Comparison of ENCODE assay signal across 8 cellular contexts in genomic region chr2:159249955-159250723, GRCh38. TPM values are rescaled to one million over a fixed set of nuclear protein-coding genes. Genes with fewer than 3 reads are reported as not detected.
DNase-seq lines count a peak whose midpoint lies in the region; ATAC-seq and TF ChIP-seq lines count a peak whose summit lies in the region.

No MANE protein-coding gene starts in this region.

- H3K4me3 ChIP-seq in right cardiac atrium (ENCODE audit: low read length) (peak overlapping the region; percentile 5), subcutaneous abdominal adipose tissue (ENCODE audit: low read depth in 1 of 5, low read length in 5 of 5) (peak overlapping the region in 1 of 5 donors; percentile 36), MM.1S (ENCODE audit: low read length) (no peak overlapping the region)

- no peaks in the 10 kb centered on the region for H3K4me1 Mint-ChIP-seq in WTC11
- peaks cover 7% of the 10 kb centered on the region for H3K4me1 Mint-ChIP-seq in activated T-cell treated with anti-CD3 and anti-CD28 coated beads, Interleukin-2, amount 50 U/mL, for 24 hours (ENCODE audit: low read depth)

- H3K9me3 ChIP-seq in right cardiac atrium (ENCODE audit: control insufficient read depth, low read length) (no peaks in the 10 kb centered on the region), subcutaneous abdominal adipose tissue (ENCODE audit: control insufficient read depth in 5 of 5, low read length in 5 of 5) (peaks cover 0 to 8% (median 2%) of the 10 kb centered on the region in 5 donors), MM.1S (replicated peaks; ENCODE audit: insufficient read depth, low read length) (no peaks in the 10 kb centered on the region)

- peak; percentile 25 for TF ChIP-seq RAD21 in Ishikawa (IDR thresholded peaks at IDR 0.05; ENCODE audit: low read depth)

- 0 out of 2 replicates have a peak overlapping the region, but pooled peaks have one; percentile 33 for H3K27ac Mint-ChIP-seq in WTC11
- no peak overlapping the region for H3K27ac Mint-ChIP-seq in activated T-cell treated with anti-CD3 and anti-CD28 coated beads, Interleukin-2, amount 50 U/mL, for 24 hours

- H3K9me3 Mint-ChIP-seq in WTC11 = peaks cover 8% of the 10 kb centered on the region
- no peaks in the 10 kb centered on the region for H3K9me3 Mint-ChIP-seq in activated T-cell treated with anti-CD3 and anti-CD28 coated beads, Interleukin-2, amount 50 U/mL, for 24 hours

- ATAC-seq in Right ventricle myocardium inferior (peak; percentile 84), WTC11 (no peak), right cardiac atrium (peak; percentile 86 to 88)

- no peak overlapping the region for H2AFZ ChIP-seq in MM.1S (ENCODE audit: low read length)

- intact Hi-C loops in Right ventricle myocardium inferior (cut with DNase I) = no loop called here
- intact Hi-C loops in cardiac septum (cut with DNase I) = no loop called here
- intact Hi-C loops in right cardiac atrium (cut with DNase I) = no loop called here

- H3K4me3 Mint-ChIP-seq in WTC11 = no peak overlapping the region
- H3K4me3 Mint-ChIP-seq in activated T-cell treated with anti-CD3 and anti-CD28 coated beads, Interleukin-2, amount 50 U/mL, for 24 hours = no peak overlapping the region

- WGBS in right cardiac atrium = 33% methylated on average over 8 of the region's 8 CpGs

- H3K9me2 ChIP-seq in MM.1S (replicated peaks; ENCODE audit: insufficient read depth, low read length) = no peaks in the 10 kb centered on the region

- H3K27ac ChIP-seq in right cardiac atrium (ENCODE audit: low read length) = peak overlapping the region; percentile 93
- peak overlapping the region; percentile 51 for H3K27ac ChIP-seq in subcutaneous abdominal adipose tissue (ENCODE audit: low read depth, low read length)
- H3K27ac ChIP-seq in MM.1S (ENCODE audit: low read length) = no peak overlapping the region

- no peaks in the 10 kb centered on the region for H4K20me1 ChIP-seq in MM.1S (ENCODE audit: insufficient read depth, low read length)

- no peaks in the 10 kb centered on the region for H3F3A ChIP-seq in MM.1S (ENCODE audit: insufficient read depth, low read length)

- peaks cover 3% of the 10 kb centered on the region for H3K4me1 ChIP-seq in right cardiac atrium (ENCODE audit: control insufficient read depth, insufficient read depth, low read length)
- peaks cover 0 to 15% (median 12%) of the 10 kb centered on the region in 5 donors for H3K4me1 ChIP-seq in subcutaneous abdominal adipose tissue (ENCODE audit: control insufficient read depth in 5 of 5, insufficient read depth in 5 of 5, low read length in 5 of 5)
- no peaks in the 10 kb centered on the region for H3K4me1 ChIP-seq in MM.1S (ENCODE audit: low read length)

- H3K36me3 Mint-ChIP-seq in WTC11 = peaks cover 14% of the 10 kb centered on the region
- H3K36me3 Mint-ChIP-seq in activated T-cell treated with anti-CD3 and anti-CD28 coated beads, Interleukin-2, amount 50 U/mL, for 24 hours (ENCODE audit: low read depth) = peaks cover 55% of the 10 kb centered on the region

- H3K79me2 ChIP-seq in MM.1S (ENCODE audit: low read length) = no peaks in the 10 kb centered on the region

- H3K27me3 ChIP-seq in right cardiac atrium (ENCODE audit: control insufficient read depth, insufficient read depth) = no peaks in the 10 kb centered on the region
- H3K27me3 ChIP-seq in subcutaneous abdominal adipose tissue (ENCODE audit: control insufficient read depth in 5 of 5, insufficient read depth in 4 of 5, low read length in 5 of 5) = no peaks in the 10 kb centered on the region
- no peaks in the 10 kb centered on the region for H3K27me3 ChIP-seq in MM.1S (replicated peaks; ENCODE audit: insufficient read depth, low read length)

- TF ChIP-seq CTCF in WTC11 (IDR thresholded peaks at IDR 0.05) (no peak), MM.1S (IDR thresholded peaks at IDR 0.05; ENCODE audit: low read length) (no peak)

- DNase-seq in Right ventricle myocardium inferior (ENCODE audit: missing footprints) (no peak), cardiac septum (ENCODE audit: low spot score) (no peak), WTC11 (ENCODE audit: low spot score) (no peak), right cardiac atrium (peak; percentile 54 to 58 (median 57)), MM.1S (no peak)
- DNase-seq in activated T-cell treated with anti-CD3 and anti-CD28 coated beads, Interleukin-2, amount 50 U/mL, for 24 hours = no peak

- H3K36me3 ChIP-seq in subcutaneous abdominal adipose tissue (ENCODE audit: control insufficient read depth in 5 of 5, insufficient read depth in 5 of 5, low read length in 5 of 5) (peaks cover 3 to 9% (median 5%) of the 10 kb centered on the region in 5 donors), MM.1S (replicated peaks; ENCODE audit: insufficient read depth, low read length) (0 out of 2 replicates have a peak, but pooled peaks cover 2% of the 10 kb centered on the region)

- CTCF ChIA-PET in WTC11 (lab: Charles Lee) = interaction anchor here (0.6 to 0.7 kb wide), 2 partner anchors 349 to 562 kb away, joined by 3 to 4 read pairs; no protein-coding TSS in a partner anchor

- H3K27me3 Mint-ChIP-seq in WTC11 (ENCODE audit: low read depth) = no peaks in the 10 kb centered on the region
- no peaks in the 10 kb centered on the region for H3K27me3 Mint-ChIP-seq in activated T-cell treated with anti-CD3 and anti-CD28 coated beads, Interleukin-2, amount 50 U/mL, for 24 hours

- POLR2A ChIA-PET in WTC11 (lab: Charles Lee) = interaction anchor here (0.6 kb wide), 1 partner anchor 10 kb away, joined by 4 read pairs; no protein-coding TSS in a partner anchor

- H3K9ac ChIP-seq in subcutaneous abdominal adipose tissue (ENCODE audit: low read length in 5 of 5) = peak overlapping the region in 1 of 5 donors; percentile 9
- no peak overlapping the region for H3K9ac ChIP-seq in MM.1S (ENCODE audit: low read length)

- no peak overlapping the region for H3K4me2 ChIP-seq in MM.1S (ENCODE audit: low read depth, low read length)

- TF ChIP-seq EP300 in Ishikawa (IDR thresholded peaks at IDR 0.05; ENCODE audit: borderline replicate concordance) = peak; percentile 75; the same call in 1 of the 2 replicates

TF ChIP-seq in Ishikawa, 13 proteins besides CTCF, POLR2A, EP300 and RAD21:
- TF ChIP-seq CEBPB (IDR thresholded peaks at IDR 0.05) (peak; percentile 23; the same call in 1 of the 2 replicates), TEAD4 (IDR thresholded peaks at IDR 0.05) (peak; percentile 85), NFIC (IDR thresholded peaks at IDR 0.05) (peak; percentile 56), YY1 (IDR thresholded peaks at IDR 0.05; ENCODE audit: low read depth) (peak; percentile 64; the same call in 1 of the 2 replicates), ZBTB7A (IDR thresholded peaks at IDR 0.05; ENCODE audit: low read depth) (no peak), TCF12 (IDR thresholded peaks at IDR 0.05; ENCODE audit: low read depth) (peak; percentile 75), TAF1 (IDR thresholded peaks at IDR 0.05; ENCODE audit: low read depth) (no peak), CREB1 (IDR thresholded peaks at IDR 0.05; ENCODE audit: low read depth) (no peak)
- TF ChIP-seq, protein P1, sequence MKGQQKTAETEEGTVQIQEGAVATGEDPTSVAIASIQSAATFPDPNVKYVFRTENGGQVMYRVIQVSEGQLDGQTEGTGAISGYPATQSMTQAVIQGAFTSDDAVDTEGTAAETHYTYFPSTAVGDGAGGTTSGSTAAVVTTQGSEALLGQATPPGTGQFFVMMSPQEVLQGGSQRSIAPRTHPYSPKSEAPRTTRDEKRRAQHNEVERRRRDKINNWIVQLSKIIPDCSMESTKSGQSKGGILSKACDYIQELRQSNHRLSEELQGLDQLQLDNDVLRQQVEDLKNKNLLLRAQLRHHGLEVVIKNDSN (IDR thresholded peaks at IDR 0.05) = peak; percentile 48; the same call in 1 of the 2 replicates
- TF ChIP-seq, protein P2, sequence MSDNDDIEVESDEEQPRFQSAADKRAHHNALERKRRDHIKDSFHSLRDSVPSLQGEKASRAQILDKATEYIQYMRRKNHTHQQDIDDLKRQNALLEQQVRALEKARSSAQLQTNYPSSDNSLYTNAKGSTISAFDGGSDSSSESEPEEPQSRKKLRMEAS (IDR thresholded peaks at IDR 0.05) = peak; percentile 31; the same call in 1 of the 2 replicates

TF ChIP-seq in WTC11, 78 proteins besides CTCF, POLR2A, EP300 and RAD21 (continues in another document):
- TF ChIP-seq ZNF317 (CRISPR knock-in tag; IDR thresholded peaks at IDR 0.05; ENCODE audit: borderline replicate concordance, low read depth) = no peak
- no peak for TF ChIP-seq MXD4 (CRISPR knock-in tag; IDR thresholded peaks at IDR 0.05; ENCODE audit: borderline replicate concordance)
- TF ChIP-seq TEAD1 (CRISPR knock-in tag; IDR thresholded peaks at IDR 0.05) = no peak
- TF ChIP-seq OVOL2 (CRISPR knock-in tag; IDR thresholded peaks at IDR 0.05; ENCODE audit: borderline replicate concordance) = no peak
- TF ChIP-seq ZNF671 (CRISPR knock-in tag; IDR thresholded peaks at IDR 0.05) = no peak
- TF ChIP-seq HMGA2 (CRISPR knock-in tag; IDR thresholded peaks at IDR 0.05) = no peak
- no peak for TF ChIP-seq ZNF423 (CRISPR knock-in tag; IDR thresholded peaks at IDR 0.05)
- no peak for TF ChIP-seq CREM (CRISPR knock-in tag; IDR thresholded peaks at IDR 0.05)
- TF ChIP-seq ZNF281 (CRISPR knock-in tag; IDR thresholded peaks at IDR 0.05) = no peak

RNA-seq across cellular contexts. Expression of gene WDSUB1, which starts 36.4 kb away (rescaled TPM):
- total RNA-seq in Right ventricle myocardium inferior = 10.1 TPM
- total RNA-seq in cardiac septum = 8.6 TPM
- 5.8 to 11.2 TPM (median 8.5 TPM) in 3 replicates for total RNA-seq in WTC11 (2021)
- total RNA-seq in right cardiac atrium = 10 to 100 TPM in 1 of 4 donors, 1 to 10 TPM in 3; 6.1 to 10.4 (median 9.5) TPM
- 8.9 TPM for polyA plus RNA-seq in right cardiac atrium

Comparison
In these comparisons a context has a peak if more than half of its experiments do, and no peak if none do; other contexts are left out.
1. DNase-seq: peak in right cardiac atrium (3 of 3); none in Right ventricle myocardium inferior (single experiment), cardiac septum (single experiment), WTC11 (single experiment), activated T-cell treated with anti-CD3 and anti-CD28 coated beads, Interleukin-2, amount 50 U/mL, for 24 hours (single experiment) and MM.1S (single experiment).